Comparison of ENCODE assay signal across 16 cellular contexts in the genomic region with DNA sequence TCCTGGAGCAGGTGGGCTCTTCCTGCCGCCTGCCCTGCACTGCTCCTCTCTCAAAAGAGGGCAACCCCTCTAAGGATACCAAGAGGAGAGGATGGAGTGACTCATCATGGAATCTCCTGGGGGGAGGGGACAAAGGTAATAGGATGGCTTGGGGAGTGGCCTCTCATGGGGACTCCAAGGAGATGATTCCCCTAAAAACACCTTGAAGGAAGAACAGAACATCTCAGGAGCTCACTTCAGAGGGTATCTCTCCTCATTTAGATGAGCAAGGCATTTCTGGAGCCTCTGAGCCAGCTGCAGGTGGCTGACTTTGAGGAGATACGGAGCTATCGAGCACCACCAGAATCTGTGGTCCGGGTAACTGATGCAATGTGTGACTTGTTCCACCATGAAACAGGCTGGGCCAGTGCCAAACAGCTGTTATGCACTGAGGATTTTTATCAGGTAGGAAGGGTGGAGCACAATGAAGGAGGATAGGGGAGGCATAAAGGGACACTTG.
"Had no signal": no experiment of that assay in that cellular context is flagged by ENCODE, and none has a peak within 500 bp of the region (broad histone marks: within the 10 kb centered on the region; RNA-seq: fewer than 3 reads in every experiment).

No MANE protein-coding gene starts in this region.

- H3K4me1 ChIP-seq: upper lobe of right lung had no signal

- H3K36me3 ChIP-seq: cardiac muscle cell, left ventricle myocardium inferior, upper lobe of right lung, WERI-Rb-1 had no signal

- DNase-seq: activated CD4-positive, alpha-beta memory T cell treated with anti-CD3 and anti-CD28 coated beads for 36 hours; activated CD8-positive, alpha-beta memory T cell treated with anti-CD3 and anti-CD28 coated beads, Interleukin-2, amount 10 ng/mL, durations not matched to agents 7 days and 5 days; effector memory CD4-positive, alpha-beta T cell; foreskin fibroblast; glutamatergic neuron; hypothalamus; kidney; left ventricle myocardium inferior; mesenchymal stem cell; naive thymus-derived CD4-positive, alpha-beta T cell; sigmoid colon; stimulated activated CD4-positive, alpha-beta T cell treated with anti-CD3 and anti-CD28 coated beads, Interleukin-4, amount 100 ng/mL, for 4 hours; stimulated activated naive B cell treated with anti-CD40 and anti-IgM and Interleukin-4, amounts not matched to agents 10 μg/mL and 1 μg/mL and 100 μg/mL, for 72 hours; upper lobe of right lung; WERI-Rb-1 had no signal

- H3K27ac ChIP-seq: cardiac muscle cell, left ventricle myocardium inferior, sigmoid colon, upper lobe of right lung, WERI-Rb-1 had no signal

- H3K4me3 ChIP-seq: cardiac muscle cell, left ventricle myocardium inferior, sigmoid colon, upper lobe of right lung had no signal

- FAIRE-seq: kidney had no signal

- H3K27me3 ChIP-seq: cardiac muscle cell, sigmoid colon, upper lobe of right lung had no signal

- ATAC-seq: activated CD8-positive, alpha-beta memory T cell treated with anti-CD3 and anti-CD28 coated beads, Interleukin-2, amount 10 ng/mL, durations not matched to agents 7 days and 5 days; naive thymus-derived CD4-positive, alpha-beta T cell; stimulated activated naive B cell treated with anti-CD40 and anti-IgM and Interleukin-4, amounts not matched to agents 10 μg/mL and 1 μg/mL and 100 μg/mL, for 72 hours; upper lobe of right lung had no signal

- H3K9me3 ChIP-seq: left ventricle myocardium inferior, sigmoid colon, upper lobe of right lung had no signal
